ENCODE assay signal across 10 cellular contexts in the genomic region with DNA sequence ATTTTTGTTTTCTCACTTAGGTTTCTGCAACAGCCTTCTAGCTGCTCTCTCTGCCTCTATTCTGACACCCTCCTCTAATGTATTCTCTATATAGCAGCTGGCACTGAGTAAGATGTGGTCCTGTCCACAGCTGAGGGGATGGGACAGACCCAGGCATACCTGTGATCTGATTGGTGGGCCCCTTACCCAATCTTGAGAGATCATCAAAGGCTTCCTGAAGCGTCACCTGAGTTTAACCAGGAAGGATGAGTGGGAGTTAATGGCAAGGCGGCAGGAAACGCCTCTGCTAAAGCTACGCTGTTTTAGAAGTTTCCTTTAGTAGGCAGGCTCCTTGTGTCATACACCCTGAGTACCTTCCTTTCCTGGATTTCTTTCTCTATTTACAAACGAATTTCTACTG. TPM values are rescaled to one million over a fixed set of nuclear protein-coding genes. Genes with fewer than 3 reads are reported as not detected.
DNase-seq lines count a peak whose midpoint lies in the region; FAIRE-seq and TF ChIP-seq lines count a peak whose summit lies in the region.
"Had no signal": no experiment of that assay in that cellular context is flagged by ENCODE, and none has a peak within 500 bp of the region (broad histone marks: within the 10 kb centered on the region; RNA-seq: fewer than 3 reads in every experiment).

No MANE protein-coding gene starts in this region.

- peaks cover 7% of the 10 kb centered on the region; the same call in 1 of the 2 replicates for H3K9me3 ChIP-seq in PC-9 (ENCODE audit: insufficient read depth, low read depth)

- peaks cover 3% of the 10 kb centered on the region; the same call in 1 of the 2 replicates for H4K20me1 ChIP-seq in PC-9 (ENCODE audit: insufficient read depth)

- TF ChIP-seq CTCF in PC-9 (conservative IDR thresholded peaks at IDR 0.05), result no peak

- BruUV-seq in PC-9 (replicated peaks; lab: Mats Ljungman, UMichigan), result no TSS peak

- H3K4me3 ChIP-seq in PC-9, result no peak overlapping the region

- peak; percentile 24 for FAIRE-seq in GM12892 (lab: Jason Lieb, UNC)

- no peak overlapping the region for H2AFZ ChIP-seq in PC-9

- no peaks in the 10 kb centered on the region for H3K36me3 ChIP-seq in PC-9 (ENCODE audit: low read depth)

- no peaks in the 10 kb centered on the region for H3K9me2 ChIP-seq in PC-9 (ENCODE audit: insufficient read depth)

- H3F3A ChIP-seq in PC-9 (ENCODE audit: insufficient read depth, low read depth), result peaks cover 51% of the 10 kb centered on the region

- no peaks in the 10 kb centered on the region for H3K27me3 ChIP-seq in PC-9 (ENCODE audit: insufficient read depth, low read depth)

- peak overlapping the region; percentile 24; the same call in 1 of the 2 replicates for H3K4me2 ChIP-seq in PC-9

- no peak overlapping the region for H3K27ac ChIP-seq in PC-9

- intact Hi-C loops in PC-9 (cut with micrococcal nuclease; ENCODE audit: unreplicated experiment), result no loop called here

- H3K4me1 ChIP-seq in PC-9 (replicated peaks; ENCODE audit: insufficient read depth), result peaks cover 46% of the 10 kb centered on the region

- CTCF ChIA-PET in PC-9 (lab: Charles Lee), result no interaction called here

- POLR2A ChIA-PET in PC-9 (lab: Charles Lee; ENCODE audit: unreplicated experiment), result no interaction called here

- no peak for DNase-seq in GM12892 (ENCODE audit: insufficient read length)
- DNase-seq in PC-9, result no peak
- DNase-seq in activated effector memory CD4-positive, alpha-beta T cell treated with Interleukin-2 at 50 U/mL for 16 hours, result peak; percentile 41
- peak; percentile 80 for DNase-seq in stimulated activated CD4-positive, alpha-beta T cell treated with anti-CD3 and anti-CD28 coated beads, Interleukin-1b, Interleukin-23, amount 100 ng/mL, for 48 hours
- no peak for DNase-seq in NCI-H446 treated with DMSO at 0.1 percent for 48 hours (lab: John Stamatoyannopoulos, UW)
- DNase-seq in NCI-H2196 treated with DMSO at 0.1 percent for 48 hours (lab: John Stamatoyannopoulos, UW; ENCODE audit: unreplicated experiment), result no peak
- no peak for DNase-seq in DMS153 treated with DMSO at 0.1 percent for 48 hours (lab: John Stamatoyannopoulos, UW; ENCODE audit: unreplicated experiment)
- no peak for DNase-seq in NOMO-1 treated with dmso at 0.1 percent for 144 hours (lab: John Stamatoyannopoulos, UW; ENCODE audit: unreplicated experiment)
- DNase-seq: DMS79 treated with DMSO at 0.1 percent for 48 hours, NCI-H1417 had no signal

- no peak for TF ChIP-seq POLR2A in GM12892 (IDR thresholded peaks at IDR 0.05; ENCODE audit: low read depth, low read length)

- 0 out of 2 replicates have a peak, but pooled peaks cover 6% of the 10 kb centered on the region for H3K79me2 ChIP-seq in PC-9 (ENCODE audit: low read depth)

RNA-seq across cellular contexts. Expression of gene TET3, which starts 5.7 kb away (rescaled TPM):
- 12.0 TPM for polyA plus RNA-seq in GM12892 (2012; ENCODE audit: missing spikeins)
- total RNA-seq in PC-9 (2021), result 17.1 and 19.1 TPM in 2 replicates

RNA-seq across cellular contexts. Expression of gene DGUOK, which starts 52.3 kb away (rescaled TPM):
- polyA plus RNA-seq in GM12892 (2012; ENCODE audit: missing spikeins), result 76.7 TPM
- 72.3 and 78.7 TPM in 2 replicates for total RNA-seq in PC-9 (2021)

Comparison
In these comparisons a context has a peak if more than half of its experiments do, and no peak if none do; other contexts are left out.
1. DNase-seq: peak in activated effector memory CD4-positive, alpha-beta T cell treated with Interleukin-2 at 50 U/mL for 16 hours (single experiment) and stimulated activated CD4-positive, alpha-beta T cell treated with anti-CD3 and anti-CD28 coated beads, Interleukin-1b, Interleukin-23, amount 100 ng/mL, for 48 hours (single experiment); none in GM12892 (single experiment), PC-9 (0 of 2), NCI-H446 treated with DMSO at 0.1 percent for 48 hours (single experiment), NCI-H2196 treated with DMSO at 0.1 percent for 48 hours (single experiment), DMS153 treated with DMSO at 0.1 percent for 48 hours (single experiment) and NOMO-1 treated with dmso at 0.1 percent for 144 hours (single experiment).